39 cellular contexts compared by ENCODE assay signal in the genomic region with DNA sequence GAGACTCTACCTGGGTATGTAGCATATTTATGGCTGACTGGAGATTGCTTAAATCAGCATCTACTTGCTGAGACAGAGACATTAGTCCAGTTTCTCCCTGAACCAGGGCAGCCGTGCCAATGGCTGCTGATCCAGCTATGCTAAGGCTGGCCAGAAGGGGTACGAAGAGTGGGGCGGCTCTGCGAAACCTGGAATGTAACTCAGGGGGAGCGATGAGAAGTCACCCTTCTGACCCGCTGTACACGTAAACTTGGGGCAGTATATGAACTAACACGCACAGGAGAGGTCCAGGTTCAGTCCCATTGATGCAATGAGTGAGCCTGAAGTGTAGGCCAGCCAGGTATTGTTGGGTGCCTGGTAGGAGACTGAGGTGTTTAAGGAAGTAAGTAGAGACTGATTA.
"Had no signal": no experiment of that assay in that cellular context is flagged by ENCODE, and none has a peak within 500 bp of the region (broad histone marks: within the 10 kb centered on the region; RNA-seq: fewer than 3 reads in every experiment).

No MANE protein-coding gene starts in this region.

- H3K9me3 ChIP-seq: adrenal gland, ascending aorta, body of pancreas, breast epithelium had no signal

- H3K27ac ChIP-seq: adrenal gland, ascending aorta, body of pancreas, brain microvascular endothelial cell, breast epithelium, cardiac muscle cell had no signal

- DNase-seq: activated effector memory CD4-positive, alpha-beta T cell treated with anti-CD3 and anti-CD28 coated beads, Interleukin-2, amount 50 U/mL, for 16 hours; activated effector memory CD4-positive, alpha-beta T cell treated with Interleukin-2 at 50 U/mL for 16 hours; activated gamma-delta T cell; activated gamma-delta T cell treated with Interleukin-2 at 50 U/mL for 16 hours; activated naive CD4-positive, alpha-beta T cell; activated naive CD4-positive, alpha-beta T cell treated with anti-CD3 and anti-CD28 coated beads for 36 hours; activated naive CD4-positive, alpha-beta T cell treated with anti-CD3 and anti-CD28 coated beads, Interleukin-2, amount 10 ng/mL, durations not matched to agents 7 days and 5 days; activated naive CD4-positive, alpha-beta T cell treated with anti-CD3 and anti-CD28 coated beads, Interleukin-2, amount 50 U/mL, for 16 hours; activated naive CD4-positive, alpha-beta T cell treated with Interleukin-2 at 50 U/mL for 16 hours; activated naive CD8-positive, alpha-beta T cell treated with anti-CD3 and anti-CD28 coated beads for 36 hours; activated naive CD8-positive, alpha-beta T cell treated with anti-CD3 and anti-CD28 coated beads, Interleukin-2, amount 10 ng/mL, durations not matched to agents 7 days and 5 days; activated naive CD8-positive, alpha-beta T cell treated with anti-CD3 and anti-CD28 coated beads, Interleukin-2, amount 50 U/mL, for 24 hours; activated T-cell treated with anti-CD3 and anti-CD28 coated beads for 4 hours; activated T-cell treated with anti-CD3 and anti-CD28 coated beads, Interleukin-2, amount 50 U/mL, for 1 hour; activated T-cell treated with anti-CD3 and anti-CD28 coated beads, Interleukin-2, amount 50 U/mL, for 24 hours; activated T-cell treated with anti-CD3 and anti-CD28 coated beads, Interleukin-2, amount 50 U/mL, for 4 hours; activated T-cell treated with anti-CD3 and anti-CD28 coated beads, Interleukin-2, amount 50 U/mL, for 48 hours; activated T-cell treated with anti-CD3 and anti-CD28 coated beads, Interleukin-2, amount 50 U/mL, for 72 hours; adrenal gland; amniotic stem cell; amygdala; anterior cingulate cortex; aorta; body of pancreas; brain microvascular endothelial cell; caudate nucleus; central memory CD4-positive, alpha-beta T cell; cerebellar nuclear complex had no signal

- H3K36me3 ChIP-seq: adrenal gland, ascending aorta, brain microvascular endothelial cell, breast epithelium, cardiac muscle cell had no signal

- H3K4me3 Mint-ChIP-seq: activated naive CD4-positive, alpha-beta T cell treated with anti-CD3 and anti-CD28 coated beads for 36 hours; activated naive CD4-positive, alpha-beta T cell treated with anti-CD3 and anti-CD28 coated beads, Interleukin-2, amount 10 ng/mL, durations not matched to agents 7 days and 5 days; activated naive CD4-positive, alpha-beta T cell treated with anti-CD3 and anti-CD28 coated beads, Interleukin-2, amount 50 U/mL, for 24 hours; activated naive CD8-positive, alpha-beta T cell; activated naive CD8-positive, alpha-beta T cell treated with anti-CD3 and anti-CD28 coated beads for 36 hours; activated naive CD8-positive, alpha-beta T cell treated with anti-CD3 and anti-CD28 coated beads, Interleukin-2, amount 10 ng/mL, durations not matched to agents 7 days and 5 days; activated naive CD8-positive, alpha-beta T cell treated with anti-CD3 and anti-CD28 coated beads, Interleukin-2, amount 50 U/mL, for 24 hours; activated T-cell treated with anti-CD3 and anti-CD28 coated beads, Interleukin-2, amount 50 U/mL, for 24 hours; activated T-cell treated with anti-CD3 and anti-CD28 coated beads, Interleukin-2, amount 50 U/mL, for 4 hours; activated T-cell treated with anti-CD3 and anti-CD28 coated beads, Interleukin-2, amount 50 U/mL, for 72 hours; activated T-helper 1 cell treated with anti-CD3 and anti-CD28 coated beads, Interleukin-12 subunit alpha, Interleukin-12 subunit beta, Interleukin-2, Interleukin-4 antibody, amounts not matched to agents 30 ng/mL and 10 ng/mL and 1 ng/mL, durations not matched to agents 14 hours and 24 hours and 36 hours; activated T-helper 17 cell treated with anti-CD3 and anti-CD28 coated beads, Interleukin-2, amount 50 U/mL, for 72 hours; brain; central memory CD8-positive, alpha-beta T cell had no signal

- H3K4me1 Mint-ChIP-seq: activated naive CD4-positive, alpha-beta T cell treated with anti-CD3 and anti-CD28 coated beads, Interleukin-2, amount 10 ng/mL, durations not matched to agents 7 days and 5 days; activated naive CD4-positive, alpha-beta T cell treated with anti-CD3 and anti-CD28 coated beads, Interleukin-2, amount 50 U/mL, for 24 hours; activated naive CD8-positive, alpha-beta T cell treated with anti-CD3 and anti-CD28 coated beads for 36 hours; activated naive CD8-positive, alpha-beta T cell treated with anti-CD3 and anti-CD28 coated beads, Interleukin-2, amount 10 ng/mL, durations not matched to agents 7 days and 5 days; activated naive CD8-positive, alpha-beta T cell treated with anti-CD3 and anti-CD28 coated beads, Interleukin-2, amount 50 U/mL, for 24 hours; activated T-helper 17 cell treated with anti-CD3 and anti-CD28 coated beads, Interleukin-2, amount 50 U/mL, for 72 hours; central memory CD8-positive, alpha-beta T cell had no signal

- H3K4me1 ChIP-seq: adrenal gland, ascending aorta, body of pancreas, breast epithelium had no signal

- H3K27ac Mint-ChIP-seq: activated naive CD4-positive, alpha-beta T cell treated with anti-CD3 and anti-CD28 coated beads for 36 hours; activated naive CD4-positive, alpha-beta T cell treated with anti-CD3 and anti-CD28 coated beads, Interleukin-2, amount 10 ng/mL, durations not matched to agents 7 days and 5 days; activated naive CD4-positive, alpha-beta T cell treated with anti-CD3 and anti-CD28 coated beads, Interleukin-2, amount 50 U/mL, for 24 hours; activated naive CD4-positive, alpha-beta T cell treated with anti-CD3 and anti-CD28 coated beads, Interleukin-2, amount 50 U/mL, for 72 hours; activated naive CD8-positive, alpha-beta T cell; activated naive CD8-positive, alpha-beta T cell treated with anti-CD3 and anti-CD28 coated beads for 36 hours; activated naive CD8-positive, alpha-beta T cell treated with anti-CD3 and anti-CD28 coated beads, Interleukin-2, amount 10 ng/mL, durations not matched to agents 7 days and 5 days; activated naive CD8-positive, alpha-beta T cell treated with anti-CD3 and anti-CD28 coated beads, Interleukin-2, amount 50 U/mL, for 24 hours; activated T-cell treated with anti-CD3 and anti-CD28 coated beads, Interleukin-2, amount 50 U/mL, for 24 hours; activated T-cell treated with anti-CD3 and anti-CD28 coated beads, Interleukin-2, amount 50 U/mL, for 72 hours; activated T-helper 1 cell treated with anti-CD3 and anti-CD28 coated beads, Interleukin-12 subunit alpha, Interleukin-12 subunit beta, Interleukin-2, Interleukin-4 antibody, amounts not matched to agents 30 ng/mL and 10 ng/mL and 1 ng/mL, durations not matched to agents 14 hours and 24 hours and 36 hours; activated T-helper 17 cell treated with anti-CD3 and anti-CD28 coated beads, Interleukin-2, amount 50 U/mL, for 72 hours; activated T-helper 2 cell treated with anti-CD3 and anti-CD28 coated beads, Interferon-gamma antibody, Interleukin-2, Interleukin-4, amounts not matched to agents 10 μg/mL and 5 μg/mL and 100 μg/mL, durations not matched to agents 14 hours and 24 hours and 36 hours; brain had no signal

- H3K9me3 Mint-ChIP-seq: activated naive CD4-positive, alpha-beta T cell treated with anti-CD3 and anti-CD28 coated beads for 36 hours; activated naive CD4-positive, alpha-beta T cell treated with anti-CD3 and anti-CD28 coated beads, Interleukin-2, amount 10 ng/mL, durations not matched to agents 7 days and 5 days; activated naive CD4-positive, alpha-beta T cell treated with anti-CD3 and anti-CD28 coated beads, Interleukin-2, amount 50 U/mL, for 24 hours; activated naive CD4-positive, alpha-beta T cell treated with anti-CD3 and anti-CD28 coated beads, Interleukin-2, amount 50 U/mL, for 72 hours; activated naive CD8-positive, alpha-beta T cell treated with anti-CD3 and anti-CD28 coated beads for 36 hours; activated naive CD8-positive, alpha-beta T cell treated with anti-CD3 and anti-CD28 coated beads, Interleukin-2, amount 10 ng/mL, durations not matched to agents 7 days and 5 days; activated naive CD8-positive, alpha-beta T cell treated with anti-CD3 and anti-CD28 coated beads, Interleukin-2, amount 50 U/mL, for 24 hours; activated T-cell treated with anti-CD3 and anti-CD28 coated beads, Interleukin-2, amount 50 U/mL, for 24 hours; activated T-cell treated with anti-CD3 and anti-CD28 coated beads, Interleukin-2, amount 50 U/mL, for 4 hours; activated T-cell treated with anti-CD3 and anti-CD28 coated beads, Interleukin-2, amount 50 U/mL, for 72 hours; activated T-helper 1 cell treated with anti-CD3 and anti-CD28 coated beads, Interleukin-12 subunit alpha, Interleukin-12 subunit beta, Interleukin-2, Interleukin-4 antibody, amounts not matched to agents 30 ng/mL and 10 ng/mL and 1 ng/mL, durations not matched to agents 14 hours and 24 hours and 36 hours; activated T-helper 17 cell treated with anti-CD3 and anti-CD28 coated beads, Interleukin-2, amount 50 U/mL, for 72 hours; activated T-helper 2 cell treated with anti-CD3 and anti-CD28 coated beads, Interferon-gamma antibody, Interleukin-2, Interleukin-4, amounts not matched to agents 10 μg/mL and 5 μg/mL and 100 μg/mL, durations not matched to agents 14 hours and 24 hours and 36 hours; brain; central memory CD8-positive, alpha-beta T cell had no signal

- H3K4me3 ChIP-seq: adrenal gland, ascending aorta, body of pancreas, breast epithelium, cardiac muscle cell had no signal

- H3K27me3 ChIP-seq: adrenal gland, ascending aorta, body of pancreas, brain microvascular endothelial cell, breast epithelium, cardiac muscle cell had no signal

- H3K36me3 Mint-ChIP-seq: activated naive CD4-positive, alpha-beta T cell treated with anti-CD3 and anti-CD28 coated beads, Interleukin-2, amount 10 ng/mL, durations not matched to agents 7 days and 5 days; activated naive CD4-positive, alpha-beta T cell treated with anti-CD3 and anti-CD28 coated beads, Interleukin-2, amount 50 U/mL, for 24 hours; activated naive CD4-positive, alpha-beta T cell treated with anti-CD3 and anti-CD28 coated beads, Interleukin-2, amount 50 U/mL, for 72 hours; activated naive CD8-positive, alpha-beta T cell; activated naive CD8-positive, alpha-beta T cell treated with anti-CD3 and anti-CD28 coated beads for 36 hours; activated naive CD8-positive, alpha-beta T cell treated with anti-CD3 and anti-CD28 coated beads, Interleukin-2, amount 10 ng/mL, durations not matched to agents 7 days and 5 days; brain had no signal

- ATAC-seq: activated naive CD4-positive, alpha-beta T cell treated with anti-CD3 and anti-CD28 coated beads, Interleukin-2, amount 50 U/mL, for 72 hours; activated naive CD8-positive, alpha-beta T cell treated with anti-CD3 and anti-CD28 coated beads, Interleukin-2, amount 50 U/mL, for 24 hours; activated T-cell treated with anti-CD3 and anti-CD28 coated beads, Interleukin-2, amount 50 U/mL, for 4 hours; activated T-cell treated with anti-CD3 and anti-CD28 coated beads, Interleukin-2, amount 50 U/mL, for 72 hours; activated T-helper 17 cell treated with anti-CD3 and anti-CD28 coated beads, Interleukin-2, amount 50 U/mL, for 72 hours; body of pancreas had no signal

- H3K27me3 Mint-ChIP-seq: activated naive CD4-positive, alpha-beta T cell treated with anti-CD3 and anti-CD28 coated beads, Interleukin-2, amount 10 ng/mL, durations not matched to agents 7 days and 5 days; activated naive CD8-positive, alpha-beta T cell treated with anti-CD3 and anti-CD28 coated beads for 36 hours; activated naive CD8-positive, alpha-beta T cell treated with anti-CD3 and anti-CD28 coated beads, Interleukin-2, amount 10 ng/mL, durations not matched to agents 7 days and 5 days; activated naive CD8-positive, alpha-beta T cell treated with anti-CD3 and anti-CD28 coated beads, Interleukin-2, amount 50 U/mL, for 24 hours; activated T-cell treated with anti-CD3 and anti-CD28 coated beads, Interleukin-2, amount 50 U/mL, for 24 hours; activated T-helper 17 cell treated with anti-CD3 and anti-CD28 coated beads, Interleukin-2, amount 50 U/mL, for 72 hours; brain had no signal
